In genomic region chr17:10482252-10482651, GRCh38 we compare ENCODE assay signal across 9 cellular contexts. TPM values are rescaled to one million over a fixed set of nuclear protein-coding genes. Genes with fewer than 3 reads are reported as not detected.
"Had no signal": no experiment of that assay in that cellular context is flagged by ENCODE, and none has a peak within 500 bp of the region (broad histone marks: within the 10 kb centered on the region; RNA-seq: fewer than 3 reads in every experiment).

No MANE protein-coding gene starts in this region.

- ATAC-seq: GM12878 had no signal

- H3K4me3 ChIP-seq: GM12878 had no signal

- DNase-seq: GDM1, GF-D8 had no signal

- FAIRE-seq: G401.6, GM12878, GM12891, GM12892, GM18507, GM19239 had no signal

RNA-seq across cellular contexts. Expression of gene MYH4, which starts 12.9 kb away (rescaled TPM):
- total RNA-seq: G401, GM12878 had no signal
- polyA plus RNA-seq: GM12878 had no signal

RNA-seq across cellular contexts. Expression of gene MYH1, which starts 36.1 kb away (rescaled TPM):
- total RNA-seq: G401, GM12878 had no signal
